Comparison of ENCODE assay signal across 8 cellular contexts in the genomic region with DNA sequence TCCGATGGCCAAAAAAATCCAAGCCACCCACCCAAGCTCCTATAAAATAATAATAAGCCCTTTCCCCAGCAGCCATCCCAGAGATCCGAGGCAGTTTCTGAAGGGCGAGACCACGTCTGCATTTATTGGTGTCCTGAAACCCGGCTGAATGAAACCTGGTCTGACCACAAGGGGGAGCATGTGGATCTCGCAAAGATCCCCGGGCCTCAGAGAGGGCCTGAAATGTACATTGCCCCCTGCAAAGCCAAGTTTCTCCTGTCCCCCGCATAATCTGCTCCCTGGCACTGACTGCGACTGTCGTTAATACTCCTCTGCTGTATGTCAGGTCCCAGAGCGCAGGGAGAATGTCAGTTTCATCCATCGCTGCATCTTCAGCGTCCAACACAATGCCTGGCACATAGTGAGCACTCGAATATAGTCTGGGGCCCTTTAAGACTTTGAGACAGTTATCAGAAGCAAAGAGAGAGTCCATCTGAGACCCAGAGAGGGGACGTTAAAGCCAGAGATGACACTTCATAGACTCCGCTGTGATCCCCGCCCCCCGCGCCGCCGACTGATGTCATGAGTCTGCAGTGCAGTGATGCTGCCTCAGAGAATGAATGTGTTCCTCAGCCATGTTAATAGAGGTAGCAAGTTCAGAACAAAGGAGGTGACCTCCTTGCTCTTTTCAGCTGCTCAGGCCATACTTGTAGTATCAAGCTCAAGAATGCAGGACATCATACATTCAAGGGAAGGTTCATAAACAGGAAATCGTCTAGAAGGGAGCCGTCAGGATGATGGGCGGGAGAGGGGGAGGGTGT.
DNase-seq lines count a peak whose midpoint lies in the region; ATAC-seq and TF ChIP-seq lines count a peak whose summit lies in the region.

No MANE protein-coding gene starts in this region.

- no peaks in the 10 kb centered on the region for H3K27me3 ChIP-seq in right lobe of liver

- in situ Hi-C loops in ACHN (cut with HindIII; ENCODE audit: low pct_ligation_motif_present, low pct_unique_long_range_greater_than_20kb, low sequenced_read_pairs) = no loop called here

- TF ChIP-seq CTCF in GM20000 (IDR thresholded peaks at IDR 0.05; ENCODE audit: extremely low read depth, missing control alignments) (peak; percentile 67), coronary artery (IDR thresholded peaks at IDR 0.05) (peak; percentile 60), right lobe of liver (IDR thresholded peaks at IDR 0.05) (peak; percentile 67 to 76 (median 76))

- ATAC-seq in right lobe of liver (peak; percentile 76 to 89 (median 80)), HG02588 (IDR thresholded peaks at IDR 0.05; ENCODE audit: unreplicated experiment) (no peak)

- H3K27ac ChIP-seq in coronary artery = no peak overlapping the region
- H3K27ac ChIP-seq in right lobe of liver = no peak overlapping the region

- peak; percentile 54 for DNase-seq in ACHN
- DNase-seq in GM20000 (ENCODE audit: low spot score) = peak; percentile 90
- peak; percentile 35 for DNase-seq in NCI-H510A (lab: John Stamatoyannopoulos, UW)
- peak; percentile 79 for DNase-seq in activated CD4-positive, alpha-beta T cell treated with anti-CD3 and anti-CD28 coated beads for 48 hours
- DNase-seq in coronary artery (ENCODE audit: low spot score) = no peak
- peak in 2 of 3 donors; percentile 51 to 66 for DNase-seq in right lobe of liver
- DNase-seq in stimulated activated CD4-positive, alpha-beta T cell treated with anti-CD3 and anti-CD28 coated beads, TNF-alpha, amount 100 ng/mL, for 24 hours (ENCODE audit: low read depth in 3 of 3) = peak; percentile 35 to 66 (median 48)

- H3K4me1 ChIP-seq in right lobe of liver = no peaks in the 10 kb centered on the region

- H3K4me3 ChIP-seq in coronary artery = no peak overlapping the region
- no peak overlapping the region for H3K4me3 ChIP-seq in right lobe of liver

- no peak for TF ChIP-seq POLR2A in right lobe of liver (IDR thresholded peaks at IDR 0.05)

- no peaks in the 10 kb centered on the region for H3K36me3 ChIP-seq in right lobe of liver

- 40% methylated on average over 17 of the region's 24 CpGs for WGBS in right lobe of liver (ENCODE audit: insufficient coverage, low coverage, low lambda C conversion rate, missing lambda C conversion rate)

- H3K9me3 ChIP-seq in right lobe of liver = no peaks in the 10 kb centered on the region

- intact Hi-C loops in right lobe of liver (cut with DNase I) = loop anchor here (5.0 kb wide), 2 partner anchors 69 to 294 kb away; no protein-coding TSS in a partner anchor
